In genomic region chr20:48397689-48398005, GRCh38 we compare ENCODE assay signal across 22 cellular contexts.
"Had no signal": no experiment of that assay in that cellular context is flagged by ENCODE, and none has a peak within 500 bp of the region (broad histone marks: within the 10 kb centered on the region; RNA-seq: fewer than 3 reads in every experiment).

No MANE protein-coding gene starts in this region.

- H3K27ac ChIP-seq: body of pancreas, foreskin keratinocyte, neutrophil, pancreas, psoas muscle, thoracic aorta had no signal

- H3K36me3 Mint-ChIP-seq: activated naive CD4-positive, alpha-beta T cell treated with anti-CD3 and anti-CD28 coated beads, Interleukin-2, amount 50 U/mL, for 24 hours; immature natural killer cell; mesothelial cell of epicardium; type B pancreatic cell had no signal

- H3K27me3 ChIP-seq: body of pancreas, neutrophil, pancreas had no signal

- H3K27ac Mint-ChIP-seq: activated naive CD4-positive, alpha-beta T cell treated with anti-CD3 and anti-CD28 coated beads, Interleukin-2, amount 50 U/mL, for 24 hours; dendritic cell treated with granulocyte-macrophage colony-stimulating factor and Interleukin-4, amounts not matched to agents 40 ng/mL and 50 ng/mL, for 4 days; immature natural killer cell; mesothelial cell of epicardium; naive thymus-derived CD8-positive, alpha-beta T cell; T-helper 2 cell treated with Interferon-gamma antibody and Interleukin-4, amounts not matched to agents 5 μg/mL and 100 μg/mL, for 36 hours; type B pancreatic cell had no signal

- H3K4me3 ChIP-seq: body of pancreas, pancreas, psoas muscle, thoracic aorta had no signal

- ATAC-seq: body of pancreas; foreskin keratinocyte; left lobe of liver; naive thymus-derived CD8-positive, alpha-beta T cell; pancreas; psoas muscle had no signal

- H3K4me3 Mint-ChIP-seq: activated naive CD4-positive, alpha-beta T cell treated with anti-CD3 and anti-CD28 coated beads, Interleukin-2, amount 50 U/mL, for 24 hours; dendritic cell treated with granulocyte-macrophage colony-stimulating factor and Interleukin-4, amounts not matched to agents 40 ng/mL and 50 ng/mL, for 4 days; immature natural killer cell; mesothelial cell of epicardium; naive thymus-derived CD8-positive, alpha-beta T cell; T-helper 2 cell treated with Interferon-gamma antibody and Interleukin-4, amounts not matched to agents 5 μg/mL and 100 μg/mL, for 36 hours; type B pancreatic cell had no signal

- H3K27me3 Mint-ChIP-seq: dendritic cell treated with granulocyte-macrophage colony-stimulating factor and Interleukin-4, amounts not matched to agents 40 ng/mL and 50 ng/mL, for 4 days had no signal

- H3K9me3 Mint-ChIP-seq: activated naive CD4-positive, alpha-beta T cell treated with anti-CD3 and anti-CD28 coated beads, Interleukin-2, amount 50 U/mL, for 24 hours; mesothelial cell of epicardium; type B pancreatic cell had no signal

- H3K4me1 Mint-ChIP-seq: activated naive CD4-positive, alpha-beta T cell treated with anti-CD3 and anti-CD28 coated beads, Interleukin-2, amount 50 U/mL, for 24 hours; immature natural killer cell; naive thymus-derived CD8-positive, alpha-beta T cell had no signal

- H3K36me3 ChIP-seq: neutrophil, pancreas, thoracic aorta had no signal

- DNase-seq: activated CD4-positive, alpha-beta T cell treated with anti-CD3 and anti-CD28 coated beads for 1 hour; activated gamma-delta T cell treated with Interleukin-2 at 50 U/mL for 16 hours; activated T-cell treated with anti-CD3 and anti-CD28 coated beads, Interleukin-2, amount 50 U/mL, for 1 hour; anterior cingulate cortex; body of pancreas; caudate nucleus; effector CD4-positive, alpha-beta T cell; foreskin keratinocyte; immature natural killer cell; naive thymus-derived CD8-positive, alpha-beta T cell; pancreas; psoas muscle; stimulated activated CD4-positive, alpha-beta T cell treated with anti-CD3 and anti-CD28 coated beads, Interleukin-4, amount 100 ng/mL, for 24 hours; stimulated activated naive CD4-positive, alpha-beta T cell treated with Interleukin-2 at 50 U/mL for 16 hours had no signal

- H3K4me1 ChIP-seq: foreskin keratinocyte, pancreas, psoas muscle had no signal

- H3K9me3 ChIP-seq: pancreas, psoas muscle, thoracic aorta had no signal
